In genomic region chr2:44551001-44551400, GRCh38 we compare ENCODE assay signal across 16 cellular contexts.
DNase-seq lines count a peak whose midpoint lies in the region; ATAC-seq and TF ChIP-seq lines count a peak whose summit lies in the region.
"Had no signal": no experiment of that assay in that cellular context is flagged by ENCODE, and none has a peak within 500 bp of the region (broad histone marks: within the 10 kb centered on the region; RNA-seq: fewer than 3 reads in every experiment).

No MANE protein-coding gene starts in this region.

- H3K4me3 Mint-ChIP-seq in MCF 10A (ENCODE audit: unreplicated experiment): no peak overlapping the region

- no TSS peak for BruUV-seq in MCF 10A (replicated peaks; lab: Mats Ljungman, UMichigan)
- no TSS peak for BruUV-seq in PC-3 (replicated peaks; lab: Mats Ljungman, UMichigan)

- H4K20me1 ChIP-seq in PC-3 (ENCODE audit: low read length): no peaks in the 10 kb centered on the region

- H3K36me3 ChIP-seq in breast epithelium (no peaks in the 10 kb centered on the region), PC-3 (ENCODE audit: low read depth, low read length) (no peaks in the 10 kb centered on the region), body of pancreas (replicated peaks in 1 of 2; ENCODE audit: insufficient read depth in 1 of 2, low read depth in 2 of 2) (no peaks in the 10 kb centered on the region)
- H3K36me3 ChIP-seq: HAP-1, SJCRH30 had no signal

- peaks cover 4% of the 10 kb centered on the region for H3F3A ChIP-seq in PC-3 (ENCODE audit: low read length, unreplicated experiment)

- peak overlapping the region; percentile 82; the same call in 1 of the 2 replicates for H3K4me2 ChIP-seq in PC-3 (ENCODE audit: low read length)

- H3K27me3 ChIP-seq in breast epithelium: no peaks in the 10 kb centered on the region
- H3K27me3 ChIP-seq in PC-3 (ENCODE audit: low read length): no peaks in the 10 kb centered on the region
- no peaks in the 10 kb centered on the region for H3K27me3 ChIP-seq in body of pancreas
- H3K27me3 ChIP-seq: SJCRH30 had no signal

- no peak overlapping the region for H2AFZ ChIP-seq in PC-3 (ENCODE audit: low read length)

- H3K27me3 Mint-ChIP-seq in MCF 10A (ENCODE audit: insufficient read depth, unreplicated experiment): no peaks in the 10 kb centered on the region

- TF ChIP-seq POLR2A in breast epithelium (IDR thresholded peaks at IDR 0.05) (no peak), body of pancreas (IDR thresholded peaks at IDR 0.05) (no peak)

- CTCF ChIA-PET in MCF 10A (lab: Yijun Ruan, JAX) (interaction anchor here (0.6 to 0.8 kb wide), 2 partner anchors 20 to 71 kb away, joined by 4 read pairs; no protein-coding TSS in a partner anchor), PC-3 (lab: Charles Lee) (no interaction called here)

- peak overlapping the region; percentile 93 for H3K27ac Mint-ChIP-seq in MCF 10A (ENCODE audit: low read depth, unreplicated experiment)

- H3K9ac ChIP-seq in PC-3 (ENCODE audit: low read length): no peak overlapping the region

- H3K9me3 ChIP-seq in breast epithelium (no peaks in the 10 kb centered on the region), PC-3 (ENCODE audit: low read length) (no peaks in the 10 kb centered on the region), body of pancreas (no peaks in the 10 kb centered on the region)
- H3K9me3 ChIP-seq: HAP-1 had no signal

- H3K4me1 ChIP-seq in breast epithelium: peaks cover 0 to 8% of the 10 kb centered on the region in 2 donors
- H3K4me1 ChIP-seq in PC-3 (ENCODE audit: insufficient read depth, low read length): peaks cover 52% of the 10 kb centered on the region
- H3K4me1 ChIP-seq in body of pancreas: no peaks in the 10 kb centered on the region

- no peaks in the 10 kb centered on the region for H3K79me2 ChIP-seq in PC-3 (ENCODE audit: low read length)

- POLR2A ChIA-PET in MCF 10A (lab: Yijun Ruan, JAX) (interaction anchor here (0.6 kb wide), 1 partner anchor 9 kb away, joined by 3 read pairs; no protein-coding TSS in a partner anchor), PC-3 (lab: Charles Lee; ENCODE audit: unreplicated experiment) (no interaction called here)

- no peaks in the 10 kb centered on the region for H3K9me2 ChIP-seq in PC-3 (replicated peaks; ENCODE audit: low read length)

- ATAC-seq in PC-3: no peak
- no peak for ATAC-seq in body of pancreas
- no peak for ATAC-seq in HG02981 (IDR thresholded peaks at IDR 0.05; ENCODE audit: unreplicated experiment)

- WGBS in body of pancreas, 2 donors: 93 to 98% methylated on average over 4 of the region's 4 CpGs

- H3K4me3 ChIP-seq in breast epithelium: no peak overlapping the region
- H3K4me3 ChIP-seq in PC-3 (ENCODE audit: low read length): no peak overlapping the region
- H3K4me3 ChIP-seq in body of pancreas: no peak overlapping the region
- H3K4me3 ChIP-seq: HAP-1, SJCRH30 had no signal

- no peaks in the 10 kb centered on the region for H3K9me3 Mint-ChIP-seq in MCF 10A (ENCODE audit: unreplicated experiment)

- peaks cover 5% of the 10 kb centered on the region for H3K36me3 Mint-ChIP-seq in MCF 10A (ENCODE audit: insufficient read depth, unreplicated experiment)

- H3K4me1 Mint-ChIP-seq in MCF 10A (ENCODE audit: insufficient read depth, unreplicated experiment): peaks cover 66% of the 10 kb centered on the region

- no peak overlapping the region for H3K27ac ChIP-seq in breast epithelium
- H3K27ac ChIP-seq in PC-3 (ENCODE audit: low read length): no peak overlapping the region
- no peak overlapping the region for H3K27ac ChIP-seq in body of pancreas
- H3K27ac ChIP-seq: C4-2B, SJCRH30 had no signal

- TF ChIP-seq CTCF in MCF 10A (IDR thresholded peaks at IDR 0.05; ENCODE audit: unreplicated experiment) (no peak), breast epithelium (IDR thresholded peaks at IDR 0.05) (no peak), PC-3 (conservative IDR thresholded peaks at IDR 0.05; ENCODE audit: low read depth, low read length) (no peak), body of pancreas (IDR thresholded peaks at IDR 0.05) (no peak)

- no peak for DNase-seq in MCF 10A (ENCODE audit: unreplicated experiment)
- DNase-seq in breast epithelium (ENCODE audit: low spot score in 2 of 2): no peak
- no peak for DNase-seq in PC-3
- DNase-seq in glomerular visceral epithelial cell (ENCODE audit: extremely low spot score): peak; percentile 25
- no peak for DNase-seq in body of pancreas
- DNase-seq in superior temporal gyrus (ENCODE audit: extremely low spot score): no peak
- no peak for DNase-seq in NCI-H1694 treated with DMSO at 0.1 percent for 48 hours (lab: John Stamatoyannopoulos, UW)
- DNase-seq: KG1, NCI-H1417 treated with DMSO at 0.1 percent for 48 hours, NCI-H2029 treated with DMSO at 0.1 percent for 48 hours, NCI-H510A, NCI-H774, SJCRH30 had no signal

- intact Hi-C loops in MCF 10A (cut with micrococcal nuclease): no loop called here
- intact Hi-C loops in breast epithelium (cut with DNase I; ENCODE audit: low total_unique reads): no loop called here
- intact Hi-C loops in PC-3 (cut with micrococcal nuclease): loop anchor here (10.0 kb wide), 1 partner anchor 156 kb away; no protein-coding TSS in a partner anchor
- intact Hi-C loops in body of pancreas (cut with DNase I): no loop called here
